ENCODE assay signal across 9 cellular contexts in genomic region chr18:59631583-59632181, GRCh38.
A peak's percentile ranks its signal among the peaks of the same experiment; 100 is the strongest.
DNase-seq lines count a peak whose midpoint lies in the region; ATAC-seq and TF ChIP-seq lines count a peak whose summit lies in the region.
"Had no signal": no experiment of that assay in that cellular context is flagged by ENCODE, and none has a peak within 500 bp of the region (broad histone marks: within the 10 kb centered on the region; RNA-seq: fewer than 3 reads in every experiment).

No MANE protein-coding gene starts in this region.

- H3K4me3 ChIP-seq in AG04449 (ENCODE audit: low read depth, low read length) (no peak overlapping the region), RWPE2 (ENCODE audit: severe bottlenecking) (no peak overlapping the region)

- no peak for DNase-seq in AG04449 (ENCODE audit: low read depth, low spot score)
- DNase-seq in RWPE2 (ENCODE audit: low spot score) = no peak
- DNase-seq in iPS DF 4.7 (ENCODE audit: extremely low read depth, low spot score) = peak; percentile 30
- no peak for DNase-seq in nucleus accumbens (lab: John Stamatoyannopoulos, UW)
- no peak for DNase-seq in NCI-H526 treated with DMSO at 0.1 percent for 48 hours (lab: John Stamatoyannopoulos, UW)
- DNase-seq: T-cell had no signal

- H3K4me1 ChIP-seq in RWPE2 (ENCODE audit: insufficient read depth, poor library complexity, severe bottlenecking) = peaks cover 2% of the 10 kb centered on the region

- POLR2A ChIA-PET in AG04449 (lab: Yijun Ruan, JAX) = interaction anchor here (1.4 kb wide), 1 partner anchor 38 kb away, joined by 4 read pairs; no protein-coding TSS in a partner anchor

- no peaks in the 10 kb centered on the region for H3K36me3 ChIP-seq in RWPE2 (ENCODE audit: low read depth)

- H3K27ac ChIP-seq in RWPE2 (ENCODE audit: poor library complexity, severe bottlenecking) = no peak overlapping the region

- CTCF ChIA-PET in AG04449 (lab: Yijun Ruan, JAX) = interaction anchor here (0.7 to 7.4 kb wide), 56 partner anchors 7 to 383 kb away, joined by 3 to 216 read pairs (median 4); partner anchors contain the start of gene CCBE1

- 0 out of 3 replicates have a peak, but pooled peaks have one; percentile 25 for ATAC-seq in RWPE2 (ENCODE audit: low read depth)
- ATAC-seq in HG03135 (IDR thresholded peaks at IDR 0.05; ENCODE audit: unreplicated experiment) = no peak
- ATAC-seq in GM18519 (IDR thresholded peaks at IDR 0.05; ENCODE audit: low FRiP score, unreplicated experiment) = no peak
- ATAC-seq: T-cell had no signal

- no peaks in the 10 kb centered on the region for H3K27me3 ChIP-seq in RWPE2 (ENCODE audit: insufficient read depth, poor library complexity, severe bottlenecking)

- peak; percentile 59 for TF ChIP-seq CTCF in AG04449 (IDR thresholded peaks at IDR 0.05; ENCODE audit: insufficient read depth, low read length, missing control alignments)
- TF ChIP-seq CTCF in GM12873 (IDR thresholded peaks at IDR 0.05; ENCODE audit: insufficient read depth, low read depth, low read length, missing control alignments) = peak; percentile 68
- TF ChIP-seq CTCF in RWPE2 (IDR thresholded peaks at IDR 0.05; ENCODE audit: poor library complexity, severe bottlenecking) = peak; percentile 85

- no peaks in the 10 kb centered on the region for H3K9me3 ChIP-seq in RWPE2 (ENCODE audit: severe bottlenecking)
